7 cellular contexts compared by ENCODE assay signal in the genomic region with DNA sequence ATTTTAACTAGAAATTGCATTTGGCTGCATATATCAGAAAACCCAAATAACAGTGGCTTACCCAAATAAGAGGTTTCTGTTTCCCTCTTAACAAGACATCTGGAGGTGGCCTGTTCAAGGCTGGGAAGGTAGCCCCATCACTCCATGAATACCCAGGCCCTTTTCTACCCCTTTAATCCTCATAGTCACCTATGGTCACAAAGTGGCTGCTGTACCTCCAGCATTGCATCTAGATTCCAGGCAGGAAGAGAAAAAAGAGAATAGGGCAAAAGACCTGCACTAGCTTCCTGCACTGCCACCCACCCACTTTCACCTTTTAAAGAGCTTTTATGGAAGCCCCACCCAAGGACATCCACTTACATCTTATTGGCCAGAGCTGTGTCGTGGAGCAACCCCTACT.
"Had no signal": no experiment of that assay in that cellular context is flagged by ENCODE, and none has a peak within 500 bp of the region (broad histone marks: within the 10 kb centered on the region; RNA-seq: fewer than 3 reads in every experiment).

No MANE protein-coding gene starts in this region.

- H2AFZ ChIP-seq: GM23338 had no signal

- DNase-seq: H7, KG1 had no signal

- FAIRE-seq: HepG2 had no signal

- H3K4me3 Mint-ChIP-seq: GM23338 had no signal

- H3K27ac ChIP-seq: HL-60 had no signal

- H3K9me3 ChIP-seq: HAP-1 had no signal

- H3K4me3 ChIP-seq: GM23338, HAP-1 had no signal

- H3K4me1 ChIP-seq: HAP-1 had no signal

- H3K27ac Mint-ChIP-seq: GM23338, IgD-negative memory B cell had no signal

- H3K4me2 ChIP-seq: GM23338 had no signal

- H3K36me3 ChIP-seq: HAP-1 had no signal
